In the genomic region with DNA sequence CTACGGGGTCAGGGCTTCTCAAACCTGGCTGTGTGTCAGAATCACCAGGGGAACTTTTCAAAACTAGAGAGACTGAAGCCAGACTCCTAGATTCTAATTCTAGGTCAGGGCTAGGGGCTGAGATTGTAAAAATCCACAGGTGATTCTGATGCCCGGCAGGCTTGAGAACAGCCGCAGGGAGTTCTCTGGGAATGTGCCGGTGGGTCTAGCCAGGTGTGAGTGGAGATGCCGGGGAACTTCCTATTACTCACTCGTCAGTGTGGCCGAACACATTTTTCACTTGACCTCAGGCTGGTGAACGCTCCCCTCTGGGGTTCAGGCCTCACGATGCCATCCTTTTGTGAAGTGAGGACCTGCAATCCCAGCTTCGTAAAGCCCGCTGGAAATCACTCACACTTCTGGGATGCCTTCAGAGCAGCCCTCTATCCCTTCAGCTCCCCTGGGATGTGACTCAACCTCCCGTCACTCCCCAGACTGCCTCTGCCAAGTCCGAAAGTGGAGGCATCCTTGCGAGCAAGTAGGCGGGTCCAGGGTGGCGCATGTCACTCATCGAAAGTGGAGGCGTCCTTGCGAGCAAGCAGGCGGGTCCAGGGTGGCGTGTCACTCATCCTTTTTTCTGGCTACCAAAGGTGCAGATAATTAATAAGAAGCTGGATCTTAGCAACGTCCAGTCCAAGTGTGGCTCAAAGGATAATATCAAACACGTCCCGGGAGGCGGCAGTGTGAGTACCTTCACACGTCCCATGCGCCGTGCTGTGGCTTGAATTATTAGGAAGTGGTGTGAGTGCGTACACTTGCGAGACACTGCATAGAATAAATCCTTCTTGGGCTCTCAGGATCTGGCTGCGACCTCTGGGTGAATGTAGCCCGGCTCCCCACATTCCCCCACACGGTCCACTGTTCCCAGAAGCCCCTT, we compare ENCODE assay signal across 21 cellular contexts. TPM values are rescaled to one million over a fixed set of nuclear protein-coding genes. Genes with fewer than 3 reads are reported as not detected.
DNase-seq lines count a peak whose midpoint lies in the region; ATAC-seq and TF ChIP-seq lines count a peak whose summit lies in the region.
"Had no signal": no experiment of that assay in that cellular context is flagged by ENCODE, and none has a peak within 500 bp of the region (broad histone marks: within the 10 kb centered on the region; RNA-seq: fewer than 3 reads in every experiment).

No MANE protein-coding gene starts in this region.

- 74% methylated on average over 33 of the region's 33 CpGs for WGBS in right cardiac atrium

- DNase-seq in right cardiac atrium = peak in 2 of 3 donors; percentile 46 to 62
- no peak for DNase-seq in left ventricle myocardium superior
- peak; percentile 70 for DNase-seq in RPMI7951 (ENCODE audit: low read depth)
- peak; percentile 40 to 87 for DNase-seq in fibroblast of lung (ENCODE audit: low read depth in 2 of 2)
- no peak for DNase-seq in DMS153 treated with DMSO at 0.1 percent for 48 hours (lab: John Stamatoyannopoulos, UW; ENCODE audit: unreplicated experiment)
- DNase-seq in cardiac septum (ENCODE audit: low spot score) = no peak
- no peak for DNase-seq in NOMO-1 treated with dmso at 0.1 percent for 144 hours (lab: John Stamatoyannopoulos, UW; ENCODE audit: unreplicated experiment)
- DNase-seq in globus pallidus (ENCODE audit: low spot score) = no peak
- DNase-seq: activated CD4-positive, CD25-positive, alpha-beta regulatory T cell; activated CD8-positive, alpha-beta memory T cell treated with anti-CD3 and anti-CD28 coated beads for 24 hours; CD8-positive, alpha-beta T cell; naive B cell; NCI-H69; thyroid gland had no signal

- no peaks in the 10 kb centered on the region for H4K20me1 ChIP-seq in fibroblast of lung (ENCODE audit: control insufficient read depth, extremely low read depth, insufficient read depth, low read length)

- no peak overlapping the region for H2AFZ ChIP-seq in fibroblast of lung (ENCODE audit: low read length)

- no peak overlapping the region for H3K4me3 ChIP-seq in right cardiac atrium (ENCODE audit: low read length)
- H3K4me3 ChIP-seq in fibroblast of lung (replicated peaks in 1 of 4; ENCODE audit: control extremely low read depth in 1 of 4, insufficient read depth in 1 of 4, low read depth in 3 of 4, low read length in 4 of 4) = no peak overlapping the region
- H3K4me3 ChIP-seq: adrenal gland, pancreas, smooth muscle cell, thyroid gland had no signal

- ATAC-seq in right cardiac atrium (peak in 1 of 2 donors; percentile 53), left ventricle myocardium superior (no peak)
- ATAC-seq: CD8-positive, alpha-beta T cell had no signal

- H3K4me2 ChIP-seq in fibroblast of lung (ENCODE audit: extremely low read depth, insufficient read depth, low read length) = no peak overlapping the region
- H3K4me2 ChIP-seq: smooth muscle cell had no signal

- no peak overlapping the region for H3K27ac ChIP-seq in right cardiac atrium (ENCODE audit: low read length)
- no peak overlapping the region for H3K27ac ChIP-seq in fibroblast of lung (ENCODE audit: insufficient read depth, low read length)
- H3K27ac ChIP-seq: adrenal gland, pancreas, thyroid gland had no signal

- no peaks in the 10 kb centered on the region for H3K79me2 ChIP-seq in fibroblast of lung (ENCODE audit: control insufficient read depth, insufficient read depth, low read length)

- H3K36me3 ChIP-seq in fibroblast of lung (ENCODE audit: control insufficient read depth, insufficient read depth, low read length) = no peaks in the 10 kb centered on the region
- H3K36me3 ChIP-seq: adrenal gland, pancreas, thyroid gland had no signal

- no peaks in the 10 kb centered on the region for H3K27me3 ChIP-seq in right cardiac atrium (ENCODE audit: control insufficient read depth, insufficient read depth)
- no peaks in the 10 kb centered on the region for H3K27me3 ChIP-seq in fibroblast of lung (ENCODE audit: control insufficient read depth, insufficient read depth, low read length)
- H3K27me3 ChIP-seq: adrenal gland, pancreas, thyroid gland had no signal

- intact Hi-C loops in right cardiac atrium (cut with DNase I) (loop anchor here in 1 of 4 donors (10.0 kb wide), 1 partner anchor 275 kb away; no protein-coding TSS in a partner anchor), left ventricle myocardium superior (cut with micrococcal nuclease) (loop anchor here (10.0 kb wide), 1 partner anchor 205 kb away; no protein-coding TSS in a partner anchor), cardiac septum (cut with DNase I) (no loop called here)

- TF ChIP-seq CTCF in fibroblast of lung (conservative IDR thresholded peaks at IDR 0.05 in 1 of 2, IDR thresholded peaks at IDR 0.05 in 1 of 2; ENCODE audit: low read depth in 1 of 2, low read length in 2 of 2) = no peak

- H3K9me3 ChIP-seq in right cardiac atrium (ENCODE audit: control insufficient read depth, low read length) (no peaks in the 10 kb centered on the region), fibroblast of lung (ENCODE audit: control insufficient read depth, insufficient read depth, low read depth, low read length) (no peaks in the 10 kb centered on the region)
- H3K9me3 ChIP-seq: adrenal gland, pancreas, thyroid gland had no signal

- H3K9ac ChIP-seq in fibroblast of lung (ENCODE audit: insufficient read depth, low read length) = no peak overlapping the region

- H3K4me1 ChIP-seq in right cardiac atrium (ENCODE audit: control insufficient read depth, insufficient read depth, low read length) (no peaks in the 10 kb centered on the region), fibroblast of lung (ENCODE audit: control insufficient read depth, extremely low read depth, insufficient read depth, low read length) (peaks cover 10% of the 10 kb centered on the region)
- H3K4me1 ChIP-seq: adrenal gland, thyroid gland had no signal

RNA-seq across cellular contexts. Expression of a gene that starts 10.9 kb away (rescaled TPM):
- not detected for total RNA-seq in right cardiac atrium
- polyA plus RNA-seq in right cardiac atrium = not detected
- total RNA-seq in left ventricle myocardium superior = not detected
- total RNA-seq in RPMI7951 (2014; rRNA removed; shearing (Covaris generic)) = not detected in 2 replicates
- not detected in 2 replicates for total RNA-seq in fibroblast of lung
- not detected in 2 replicates for polyA plus RNA-seq in fibroblast of lung
- not detected in 2 replicates for polyA plus RNA-seq in fibroblast of lung (2012)
- not detected in 2 replicates for polyA minus RNA-seq in fibroblast of lung (ENCODE audit: low replicate concordance)
- total RNA-seq in cardiac septum = not detected
- total RNA-seq: activated T-helper 2 cell treated with anti-CD3 and anti-CD28 coated beads, Interferon-gamma antibody, Interleukin-2, Interleukin-4, amounts not matched to agents 10 μg/mL and 5 μg/mL and 100 μg/mL, durations not matched to agents 14 hours and 24 hours and 36 hours; adrenal gland; CD8-positive, alpha-beta T cell; G401; lung microvascular endothelial cell; pancreas; smooth muscle cell; T-helper 1 cell treated with Interleukin-12 subunit alpha and Interleukin-12 subunit beta and Interleukin-4 antibody, amounts not matched to agents 30 ng/mL and 1 ng/mL, for 36 hours; thyroid gland had no signal
- polyA plus RNA-seq: adrenal gland, pancreas, smooth muscle cell had no signal

Comparison
In these comparisons a context has a peak if more than half of its experiments do, and no peak if none do; other contexts are left out.
1. DNase-seq: peak in right cardiac atrium (2 of 3), RPMI7951 (single experiment) and fibroblast of lung (2 of 2); none in left ventricle myocardium superior (single experiment), DMS153 treated with DMSO at 0.1 percent for 48 hours (single experiment), cardiac septum (single experiment), NOMO-1 treated with dmso at 0.1 percent for 144 hours (single experiment) and globus pallidus (single experiment).